ENCODE assay signal across 30 cellular contexts in genomic region chr5:170590537-170590936, GRCh38.
"Had no signal": no experiment of that assay in that cellular context is flagged by ENCODE, and none has a peak within 500 bp of the region (broad histone marks: within the 10 kb centered on the region; RNA-seq: fewer than 3 reads in every experiment).

No MANE protein-coding gene starts in this region.

- H3K27ac Mint-ChIP-seq: activated B cell treated with CpG ODN at 0.5 μM for 24 hours; activated CD4-positive, alpha-beta memory T cell treated with anti-CD3 and anti-CD28 coated beads, Interleukin-2, amount 10 ng/mL, durations not matched to agents 7 days and 5 days; activated CD8-positive, alpha-beta memory T cell treated with anti-CD3 and anti-CD28 coated beads, Interleukin-2, amount 10 ng/mL, durations not matched to agents 7 days and 5 days; activated naive CD8-positive, alpha-beta T cell; activated naive CD8-positive, alpha-beta T cell treated with anti-CD3 and anti-CD28 coated beads, Interleukin-2, amount 50 U/mL, for 24 hours; brain; T-cell; T-helper 17 cell had no signal

- ATAC-seq: activated CD8-positive, alpha-beta memory T cell treated with anti-CD3 and anti-CD28 coated beads, Interleukin-2, amount 10 ng/mL, durations not matched to agents 7 days and 5 days; activated naive CD8-positive, alpha-beta T cell treated with anti-CD3 and anti-CD28 coated beads, Interleukin-2, amount 50 U/mL, for 24 hours; Right ventricle myocardium inferior; SK-N-SH treated with all-trans-retinoic acid at 6 μM for 48 hours; T-cell; T-helper 17 cell had no signal

- H3K27ac ChIP-seq: PC-9, RWPE1 had no signal

- H3K4me1 Mint-ChIP-seq: activated B cell treated with CpG ODN at 0.5 μM for 24 hours; activated CD4-positive, alpha-beta memory T cell treated with anti-CD3 and anti-CD28 coated beads, Interleukin-2, amount 10 ng/mL, durations not matched to agents 7 days and 5 days; activated CD8-positive, alpha-beta memory T cell treated with anti-CD3 and anti-CD28 coated beads, Interleukin-2, amount 10 ng/mL, durations not matched to agents 7 days and 5 days; activated naive CD8-positive, alpha-beta T cell treated with anti-CD3 and anti-CD28 coated beads, Interleukin-2, amount 50 U/mL, for 24 hours; T-cell; T-helper 17 cell had no signal

- H3K4me3 ChIP-seq: PC-9 had no signal

- H3K9me3 Mint-ChIP-seq: activated B cell treated with CpG ODN at 0.5 μM for 24 hours; activated naive CD8-positive, alpha-beta T cell treated with anti-CD3 and anti-CD28 coated beads, Interleukin-2, amount 50 U/mL, for 24 hours had no signal

- DNase-seq: activated B cell treated with CpG ODN at 0.5 μM for 24 hours; activated CD4-positive, alpha-beta memory T cell treated with anti-CD3 and anti-CD28 coated beads, Interleukin-2, amount 10 ng/mL, durations not matched to agents 7 days and 5 days; activated CD4-positive, alpha-beta T cell treated with anti-CD3 and anti-CD28 coated beads for 1 hour; activated CD4-positive, alpha-beta T cell treated with anti-CD3 and anti-CD28 coated beads for 48 hours; activated CD8-positive, alpha-beta memory T cell treated with anti-CD3 and anti-CD28 coated beads for 24 hours; activated CD8-positive, alpha-beta memory T cell treated with anti-CD3 and anti-CD28 coated beads, Interleukin-2, amount 10 ng/mL, durations not matched to agents 7 days and 5 days; activated CD8-positive, alpha-beta memory T cell treated with anti-CD3 and anti-CD28 coated beads, Interleukin-2, amount 50 U/mL, for 48 hours; activated naive CD8-positive, alpha-beta T cell treated with anti-CD3 and anti-CD28 coated beads, Interleukin-2, amount 50 U/mL, for 24 hours; anterior cingulate cortex; caudate nucleus; cerebellar nuclear complex; Karpas-422; KBM-7; NCI-H1105; NCI-H1417 treated with DMSO at 0.1 percent for 48 hours; NCI-H187 treated with DMSO at 0.1 percent for 48 hours; NCI-H2081; NCI-H345; NCI-H524 treated with DMSO at 0.1 percent for 48 hours; PC-9; SIG-M5; T-cell; T-helper 17 cell had no signal

- H3K4me3 Mint-ChIP-seq: activated B cell treated with CpG ODN at 0.5 μM for 24 hours; activated CD4-positive, alpha-beta memory T cell treated with anti-CD3 and anti-CD28 coated beads, Interleukin-2, amount 10 ng/mL, durations not matched to agents 7 days and 5 days; activated CD8-positive, alpha-beta memory T cell treated with anti-CD3 and anti-CD28 coated beads, Interleukin-2, amount 10 ng/mL, durations not matched to agents 7 days and 5 days; activated naive CD8-positive, alpha-beta T cell; activated naive CD8-positive, alpha-beta T cell treated with anti-CD3 and anti-CD28 coated beads, Interleukin-2, amount 50 U/mL, for 24 hours; brain; T-cell; T-helper 17 cell had no signal

- H3K36me3 Mint-ChIP-seq: activated CD8-positive, alpha-beta memory T cell treated with anti-CD3 and anti-CD28 coated beads, Interleukin-2, amount 10 ng/mL, durations not matched to agents 7 days and 5 days; activated naive CD8-positive, alpha-beta T cell; T-cell had no signal

- FAIRE-seq: bronchial epithelial cell, RCC 7860 had no signal
